ENCODE assay signal across 9 cellular contexts in genomic region chr15:67543348-67543718, GRCh38. TPM values are rescaled to one million over a fixed set of nuclear protein-coding genes. Genes with fewer than 3 reads are reported as not detected.
DNase-seq lines count a peak whose midpoint lies in the region; ATAC-seq, FAIRE-seq and TF ChIP-seq lines count a peak whose summit lies in the region.
"Had no signal": no experiment of that assay in that cellular context is flagged by ENCODE, and none has a peak within 500 bp of the region (broad histone marks: within the 10 kb centered on the region; RNA-seq: fewer than 3 reads in every experiment).

No MANE protein-coding gene starts in this region.

- no peak for TF ChIP-seq CTCF in astrocyte of the spinal cord (IDR thresholded peaks at IDR 0.05; ENCODE audit: low read depth, low read length)
- no peak for TF ChIP-seq CTCF in keratinocyte (optimal IDR thresholded peaks at IDR 0.05 in 1 of 3, IDR thresholded peaks at IDR 0.05 in 1 of 3, conservative IDR thresholded peaks at IDR 0.05 in 1 of 3; ENCODE audit: extremely low read depth in 1 of 3, insufficient read depth in 2 of 3, low read length in 3 of 3)

- no peaks in the 10 kb centered on the region for H3K27me3 Mint-ChIP-seq in activated naive CD4-positive, alpha-beta T cell treated with anti-CD3 and anti-CD28 coated beads, Interleukin-2, amount 10 ng/mL, durations not matched to agents 7 days and 5 days
- no peaks in the 10 kb centered on the region for H3K27me3 Mint-ChIP-seq in stimulated activated naive CD8-positive, alpha-beta T cell treated with anti-CD3 and anti-CD28 coated beads, Interleukin-15, amount 100 ng/mL, for 72 hours

- dilution Hi-C loops in keratinocyte (cut with MboI; ENCODE audit: extremely low pct_ligation_motif_present, low sequenced_read_pairs), result no loop called here

- H3K4me3 ChIP-seq in astrocyte of the spinal cord (ENCODE audit: low read depth, low read length) (peak overlapping the region; percentile 68), keratinocyte (ENCODE audit: control insufficient read depth in 2 of 3, extremely low read depth in 1 of 3, insufficient read depth in 2 of 3, low read depth in 1 of 3, low read length in 3 of 3) (peak overlapping the region; percentile 57 to 82 (median 76))

- peak overlapping the region; percentile 88 for H3K27ac Mint-ChIP-seq in activated naive CD4-positive, alpha-beta T cell treated with anti-CD3 and anti-CD28 coated beads, Interleukin-2, amount 10 ng/mL, durations not matched to agents 7 days and 5 days
- H3K27ac Mint-ChIP-seq in stimulated activated naive CD8-positive, alpha-beta T cell treated with anti-CD3 and anti-CD28 coated beads, Interleukin-15, amount 100 ng/mL, for 72 hours, result peak overlapping the region in 1 of 2 donors; percentile 89

- no peak for ATAC-seq in stimulated activated naive CD8-positive, alpha-beta T cell treated with anti-CD3 and anti-CD28 coated beads, Interleukin-15, amount 100 ng/mL, for 72 hours

- no peaks in the 10 kb centered on the region for H3K9me3 ChIP-seq in keratinocyte (ENCODE audit: control insufficient read depth, low read depth, low read length)

- H3K4me1 ChIP-seq in keratinocyte (ENCODE audit: control insufficient read depth, extremely low read depth, insufficient read depth, low read length), result peaks cover 27% of the 10 kb centered on the region

- peaks cover 2% of the 10 kb centered on the region for H3K9me1 ChIP-seq in keratinocyte (ENCODE audit: control insufficient read depth, extremely low read depth, insufficient read depth, low read length)

- peaks cover 18% of the 10 kb centered on the region for H3K36me3 Mint-ChIP-seq in activated naive CD4-positive, alpha-beta T cell treated with anti-CD3 and anti-CD28 coated beads, Interleukin-2, amount 10 ng/mL, durations not matched to agents 7 days and 5 days

- peak overlapping the region; percentile 68 for H3K27ac ChIP-seq in keratinocyte (ENCODE audit: control insufficient read depth, insufficient read depth, low read length)

- no peak for DNase-seq in activated naive CD4-positive, alpha-beta T cell treated with anti-CD3 and anti-CD28 coated beads, Interleukin-2, amount 10 ng/mL, durations not matched to agents 7 days and 5 days
- no peak for DNase-seq in activated naive CD4-positive, alpha-beta T cell (lab: John Stamatoyannopoulos, UW)
- no peak for DNase-seq in astrocyte of the spinal cord (ENCODE audit: low read depth, low spot score)
- no peak for DNase-seq in keratinocyte (ENCODE audit: low read depth, low spot score)
- DNase-seq in stimulated activated naive CD8-positive, alpha-beta T cell treated with anti-CD3 and anti-CD28 coated beads, Interleukin-15, amount 100 ng/mL, for 72 hours, result no peak
- no peak for DNase-seq in NCI-H187 treated with DMSO at 0.1 percent for 48 hours (lab: John Stamatoyannopoulos, UW)
- DNase-seq in DMS153 treated with DMSO at 0.1 percent for 48 hours (lab: John Stamatoyannopoulos, UW; ENCODE audit: unreplicated experiment), result no peak
- DNase-seq in stimulated activated CD4-positive, alpha-beta T cell treated with anti-CD3 and anti-CD28 coated beads, Interleukin-4, amount 100 ng/mL, for 24 hours, result no peak

- H3K27me3 ChIP-seq in keratinocyte (ENCODE audit: control insufficient read depth, extremely low read depth, insufficient read depth, low read length), result no peaks in the 10 kb centered on the region

- no peaks in the 10 kb centered on the region for H4K20me1 ChIP-seq in keratinocyte (ENCODE audit: control insufficient read depth, extremely low read depth, insufficient read depth, low read length)

- peak overlapping the region; percentile 87 for H3K9ac ChIP-seq in keratinocyte (ENCODE audit: control insufficient read depth, extremely low read depth, insufficient read depth, low read length)

- peak overlapping the region; percentile 80 for H3K4me3 Mint-ChIP-seq in activated naive CD4-positive, alpha-beta T cell treated with anti-CD3 and anti-CD28 coated beads, Interleukin-2, amount 10 ng/mL, durations not matched to agents 7 days and 5 days
- peak overlapping the region; percentile 93 to 96 for H3K4me3 Mint-ChIP-seq in stimulated activated naive CD8-positive, alpha-beta T cell treated with anti-CD3 and anti-CD28 coated beads, Interleukin-15, amount 100 ng/mL, for 72 hours

- in situ Hi-C loops in astrocyte of the spinal cord (cut with HindIII; ENCODE audit: low sequenced_read_pairs), result no loop called here

- H3K4me2 ChIP-seq in keratinocyte (ENCODE audit: control insufficient read depth, extremely low read depth, insufficient read depth, low read depth, low read length), result peak overlapping the region; percentile 97

- no peak for FAIRE-seq in keratinocyte (lab: Jason Lieb, UNC)
- FAIRE-seq: GM18507 had no signal

- H3K4me1 Mint-ChIP-seq in activated naive CD4-positive, alpha-beta T cell treated with anti-CD3 and anti-CD28 coated beads, Interleukin-2, amount 10 ng/mL, durations not matched to agents 7 days and 5 days, result peaks cover 53% of the 10 kb centered on the region
- H3K4me1 Mint-ChIP-seq in stimulated activated naive CD8-positive, alpha-beta T cell treated with anti-CD3 and anti-CD28 coated beads, Interleukin-15, amount 100 ng/mL, for 72 hours, result peaks cover 74% of the 10 kb centered on the region

- H3K36me3 ChIP-seq in keratinocyte (ENCODE audit: control insufficient read depth in 2 of 2, extremely low read depth in 1 of 2, insufficient read depth in 2 of 2, low read length in 2 of 2), result peaks cover 0 to 2% of the 10 kb centered on the region in 2 experiments

- peaks cover 5% of the 10 kb centered on the region for H3K79me2 ChIP-seq in keratinocyte (ENCODE audit: control insufficient read depth, insufficient read depth, low read length)

- no peaks in the 10 kb centered on the region for H3K9me3 Mint-ChIP-seq in activated naive CD4-positive, alpha-beta T cell treated with anti-CD3 and anti-CD28 coated beads, Interleukin-2, amount 10 ng/mL, durations not matched to agents 7 days and 5 days
- no peaks in the 10 kb centered on the region for H3K9me3 Mint-ChIP-seq in stimulated activated naive CD8-positive, alpha-beta T cell treated with anti-CD3 and anti-CD28 coated beads, Interleukin-15, amount 100 ng/mL, for 72 hours

- CTCF ChIA-PET in activated naive CD4-positive, alpha-beta T cell treated with anti-CD3 and anti-CD28 coated beads, Interleukin-2, amount 10 ng/mL, durations not matched to agents 7 days and 5 days (lab: Charles Lee), result no interaction called here

- H2AFZ ChIP-seq in keratinocyte (ENCODE audit: control insufficient read depth, low read length), result peak overlapping the region; percentile 91

RNA-seq across cellular contexts. Expression of gene MAP2K5, which starts 0.8 kb away (rescaled TPM):
- polyA plus RNA-seq in keratinocyte, result 1.8 to 5.2 TPM (median 3.6 TPM) in 3 replicates
- polyA plus RNA-seq in keratinocyte (2011; ENCODE audit: low read depth), result 20.2 TPM
- 4.1 and 4.4 TPM in 2 replicates for polyA plus RNA-seq in keratinocyte (2011; cell fraction: cytosol; rRNA removed)
- polyA plus RNA-seq in keratinocyte (2011; cell fraction: nucleus; rRNA removed), result 6.5 and 7.9 TPM in 2 replicates
- polyA plus RNA-seq in keratinocyte (2012; ENCODE audit: low replicate concordance), result 8.6 and 12.2 TPM in 2 replicates
- polyA minus RNA-seq in keratinocyte, result 4.0 to 7.9 TPM (median 4.4 TPM) in 3 replicates
- polyA minus RNA-seq in keratinocyte (2011; cell fraction: cytosol; rRNA and poly(A)+ RNA removed), result 6.5 TPM
- 7.8 and 11.6 TPM in 2 replicates for polyA minus RNA-seq in keratinocyte (2011; cell fraction: nucleus; rRNA and poly(A)+ RNA removed)

RNA-seq across cellular contexts. Expression of gene C15orf61, which starts 22.4 kb away (rescaled TPM):
- 1.4 to 2.6 TPM (median 1.5 TPM) in 3 replicates for polyA plus RNA-seq in keratinocyte
- 2.8 TPM for polyA plus RNA-seq in keratinocyte (2011; ENCODE audit: low read depth)
- 1.2 and 2.2 TPM in 2 replicates for polyA plus RNA-seq in keratinocyte (2011; cell fraction: cytosol; rRNA removed)
- polyA plus RNA-seq in keratinocyte (2011; cell fraction: nucleus; rRNA removed), result 1.0 and 1.9 TPM in 2 replicates
- 1.5 and 3.1 TPM in 2 replicates for polyA plus RNA-seq in keratinocyte (2012; ENCODE audit: low replicate concordance)
- 1.2 to 3.9 TPM (median 1.9 TPM) in 3 replicates for polyA minus RNA-seq in keratinocyte
- 1.2 TPM for polyA minus RNA-seq in keratinocyte (2011; cell fraction: cytosol; rRNA and poly(A)+ RNA removed)
- 0.63 and 0.85 TPM in 2 replicates for polyA minus RNA-seq in keratinocyte (2011; cell fraction: nucleus; rRNA and poly(A)+ RNA removed)
